ENCODE assay signal across 2 cellular contexts in the genomic region with DNA sequence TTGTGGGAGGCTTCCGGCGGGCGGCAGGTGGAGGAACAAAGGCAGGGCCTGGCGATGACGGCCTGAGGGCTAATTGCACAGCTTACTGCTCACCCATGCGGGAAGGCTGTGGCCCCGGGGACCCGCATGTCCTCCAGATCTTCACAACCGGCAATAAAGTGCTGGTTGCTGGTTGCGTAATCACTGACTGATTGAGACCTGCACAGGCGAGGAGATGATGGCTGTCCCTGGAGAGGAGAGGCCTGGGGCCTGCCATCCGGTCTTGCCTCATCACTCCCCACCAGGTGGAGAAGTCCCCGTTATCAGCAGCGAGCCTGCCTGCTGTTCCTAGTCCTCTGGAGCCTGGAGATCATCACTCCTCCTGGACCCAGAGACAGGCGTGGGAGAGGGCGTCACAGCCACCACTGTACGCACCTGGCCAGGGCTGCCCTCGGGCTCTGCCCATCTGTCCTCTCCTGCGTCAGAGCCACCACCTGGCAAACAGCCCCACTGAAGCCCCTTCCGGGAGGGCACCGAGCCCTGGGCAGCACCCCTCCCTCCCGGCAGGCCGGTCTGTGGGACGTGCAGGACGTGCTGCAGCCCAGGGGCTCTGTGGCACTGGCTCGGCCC.
TF ChIP-seq lines count a peak whose summit lies in the region.

No MANE protein-coding gene starts in this region.

TF ChIP-seq in SK-N-SH treated with all-trans-retinoic acid at 6 μM for 48 hours, 23 proteins besides CTCF, POLR2A, EP300 and RAD21 (continued from another document):
- TF ChIP-seq, protein P1, sequence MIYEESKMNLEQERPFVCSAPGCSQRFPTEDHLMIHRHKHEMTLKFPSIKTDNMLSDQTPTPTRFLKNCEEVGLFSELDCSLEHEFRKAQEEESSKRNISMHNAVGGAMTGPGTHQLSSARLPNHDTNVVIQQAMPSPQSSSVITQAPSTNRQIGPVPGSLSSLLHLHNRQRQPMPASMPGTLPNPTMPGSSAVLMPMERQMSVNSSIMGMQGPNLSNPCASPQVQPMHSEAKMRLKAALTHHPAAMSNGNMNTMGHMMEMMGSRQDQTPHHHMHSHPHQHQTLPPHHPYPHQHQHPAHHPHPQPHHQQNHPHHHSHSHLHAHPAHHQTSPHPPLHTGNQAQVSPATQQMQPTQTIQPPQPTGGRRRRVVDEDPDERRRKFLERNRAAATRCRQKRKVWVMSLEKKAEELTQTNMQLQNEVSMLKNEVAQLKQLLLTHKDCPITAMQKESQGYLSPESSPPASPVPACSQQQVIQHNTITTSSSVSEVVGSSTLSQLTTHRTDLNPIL (CRISPR knock-in tag; IDR thresholded peaks at IDR 0.05; ENCODE audit: low read depth): no peak
- no peak for TF ChIP-seq TOX (CRISPR knock-in tag; IDR thresholded peaks at IDR 0.05; ENCODE audit: borderline replicate concordance)
- no peak for TF ChIP-seq SNAI2 (CRISPR knock-in tag; IDR thresholded peaks at IDR 0.05)
- no peak for TF ChIP-seq PPARA (CRISPR knock-in tag; IDR thresholded peaks at IDR 0.05; ENCODE audit: borderline replicate concordance)
- TF ChIP-seq ZNF8 (CRISPR knock-in tag; IDR thresholded peaks at IDR 0.05): no peak
- TF ChIP-seq CSDC2 (CRISPR knock-in tag; IDR thresholded peaks at IDR 0.05): no peak
- TF ChIP-seq, protein P2, sequence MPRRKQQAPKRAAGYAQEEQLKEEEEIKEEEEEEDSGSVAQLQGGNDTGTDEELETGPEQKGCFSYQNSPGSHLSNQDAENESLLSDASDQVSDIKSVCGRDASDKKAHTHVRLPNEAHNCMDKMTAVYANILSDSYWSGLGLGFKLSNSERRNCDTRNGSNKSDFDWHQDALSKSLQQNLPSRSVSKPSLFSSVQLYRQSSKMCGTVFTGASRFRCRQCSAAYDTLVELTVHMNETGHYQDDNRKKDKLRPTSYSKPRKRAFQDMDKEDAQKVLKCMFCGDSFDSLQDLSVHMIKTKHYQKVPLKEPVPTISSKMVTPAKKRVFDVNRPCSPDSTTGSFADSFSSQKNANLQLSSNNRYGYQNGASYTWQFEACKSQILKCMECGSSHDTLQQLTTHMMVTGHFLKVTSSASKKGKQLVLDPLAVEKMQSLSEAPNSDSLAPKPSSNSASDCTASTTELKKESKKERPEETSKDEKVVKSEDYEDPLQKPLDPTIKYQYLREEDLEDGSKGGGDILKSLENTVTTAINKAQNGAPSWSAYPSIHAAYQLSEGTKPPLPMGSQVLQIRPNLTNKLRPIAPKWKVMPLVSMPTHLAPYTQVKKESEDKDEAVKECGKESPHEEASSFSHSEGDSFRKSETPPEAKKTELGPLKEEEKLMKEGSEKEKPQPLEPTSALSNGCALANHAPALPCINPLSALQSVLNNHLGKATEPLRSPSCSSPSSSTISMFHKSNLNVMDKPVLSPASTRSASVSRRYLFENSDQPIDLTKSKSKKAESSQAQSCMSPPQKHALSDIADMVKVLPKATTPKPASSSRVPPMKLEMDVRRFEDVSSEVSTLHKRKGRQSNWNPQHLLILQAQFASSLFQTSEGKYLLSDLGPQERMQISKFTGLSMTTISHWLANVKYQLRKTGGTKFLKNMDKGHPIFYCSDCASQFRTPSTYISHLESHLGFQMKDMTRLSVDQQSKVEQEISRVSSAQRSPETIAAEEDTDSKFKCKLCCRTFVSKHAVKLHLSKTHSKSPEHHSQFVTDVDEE (CRISPR knock-in tag; IDR thresholded peaks at IDR 0.05): no peak
- no peak for TF ChIP-seq ZNF565 (CRISPR knock-in tag; conservative IDR thresholded peaks at IDR 0.05; ENCODE audit: low read depth)
- no peak for TF ChIP-seq BACH2 (CRISPR knock-in tag; IDR thresholded peaks at IDR 0.05; ENCODE audit: borderline replicate concordance)
- TF ChIP-seq ZFP30 (CRISPR knock-in tag; IDR thresholded peaks at IDR 0.05): no peak
- TF ChIP-seq, protein P3, sequence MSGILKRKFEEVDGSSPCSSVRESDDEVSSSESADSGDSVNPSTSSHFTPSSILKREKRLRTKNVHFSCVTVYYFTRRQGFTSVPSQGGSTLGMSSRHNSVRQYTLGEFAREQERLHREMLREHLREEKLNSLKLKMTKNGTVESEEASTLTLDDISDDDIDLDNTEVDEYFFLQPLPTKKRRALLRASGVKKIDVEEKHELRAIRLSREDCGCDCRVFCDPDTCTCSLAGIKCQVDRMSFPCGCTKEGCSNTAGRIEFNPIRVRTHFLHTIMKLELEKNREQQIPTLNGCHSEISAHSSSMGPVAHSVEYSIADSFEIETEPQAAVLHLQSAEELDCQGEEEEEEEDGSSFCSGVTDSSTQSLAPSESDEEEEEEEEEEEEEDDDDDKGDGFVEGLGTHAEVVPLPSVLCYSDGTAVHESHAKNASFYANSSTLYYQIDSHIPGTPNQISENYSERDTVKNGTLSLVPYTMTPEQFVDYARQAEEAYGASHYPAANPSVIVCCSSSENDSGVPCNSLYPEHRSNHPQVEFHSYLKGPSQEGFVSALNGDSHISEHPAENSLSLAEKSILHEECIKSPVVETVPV (CRISPR knock-in tag; IDR thresholded peaks at IDR 0.05): no peak
- TF ChIP-seq ZNF70 (CRISPR knock-in tag; IDR thresholded peaks at IDR 0.05): no peak

TF ChIP-seq in HepG2, 621 proteins besides CTCF, POLR2A, EP300 and RAD21 (continued from another document):
- TF ChIP-seq, protein P4, sequence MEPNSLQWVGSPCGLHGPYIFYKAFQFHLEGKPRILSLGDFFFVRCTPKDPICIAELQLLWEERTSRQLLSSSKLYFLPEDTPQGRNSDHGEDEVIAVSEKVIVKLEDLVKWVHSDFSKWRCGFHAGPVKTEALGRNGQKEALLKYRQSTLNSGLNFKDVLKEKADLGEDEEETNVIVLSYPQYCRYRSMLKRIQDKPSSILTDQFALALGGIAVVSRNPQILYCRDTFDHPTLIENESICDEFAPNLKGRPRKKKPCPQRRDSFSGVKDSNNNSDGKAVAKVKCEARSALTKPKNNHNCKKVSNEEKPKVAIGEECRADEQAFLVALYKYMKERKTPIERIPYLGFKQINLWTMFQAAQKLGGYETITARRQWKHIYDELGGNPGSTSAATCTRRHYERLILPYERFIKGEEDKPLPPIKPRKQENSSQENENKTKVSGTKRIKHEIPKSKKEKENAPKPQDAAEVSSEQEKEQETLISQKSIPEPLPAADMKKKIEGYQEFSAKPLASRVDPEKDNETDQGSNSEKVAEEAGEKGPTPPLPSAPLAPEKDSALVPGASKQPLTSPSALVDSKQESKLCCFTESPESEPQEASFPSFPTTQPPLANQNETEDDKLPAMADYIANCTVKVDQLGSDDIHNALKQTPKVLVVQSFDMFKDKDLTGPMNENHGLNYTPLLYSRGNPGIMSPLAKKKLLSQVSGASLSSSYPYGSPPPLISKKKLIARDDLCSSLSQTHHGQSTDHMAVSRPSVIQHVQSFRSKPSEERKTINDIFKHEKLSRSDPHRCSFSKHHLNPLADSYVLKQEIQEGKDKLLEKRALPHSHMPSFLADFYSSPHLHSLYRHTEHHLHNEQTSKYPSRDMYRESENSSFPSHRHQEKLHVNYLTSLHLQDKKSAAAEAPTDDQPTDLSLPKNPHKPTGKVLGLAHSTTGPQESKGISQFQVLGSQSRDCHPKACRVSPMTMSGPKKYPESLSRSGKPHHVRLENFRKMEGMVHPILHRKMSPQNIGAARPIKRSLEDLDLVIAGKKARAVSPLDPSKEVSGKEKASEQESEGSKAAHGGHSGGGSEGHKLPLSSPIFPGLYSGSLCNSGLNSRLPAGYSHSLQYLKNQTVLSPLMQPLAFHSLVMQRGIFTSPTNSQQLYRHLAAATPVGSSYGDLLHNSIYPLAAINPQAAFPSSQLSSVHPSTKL (CRISPR knock-in tag; IDR thresholded peaks at IDR 0.05): 0 out of 2 replicates have a peak, but pooled peaks have one; percentile 10
- no peak for TF ChIP-seq FOXM1 (CRISPR knock-in tag; IDR thresholded peaks at IDR 0.05)
- peak; percentile 10; the same call in 1 of the 2 replicates for TF ChIP-seq STAG1 (CRISPR knock-in tag; IDR thresholded peaks at IDR 0.05)
- peak; percentile 82 for TF ChIP-seq MED1 (CRISPR knock-in tag; IDR thresholded peaks at IDR 0.05)
- TF ChIP-seq RARA (CRISPR knock-in tag; IDR thresholded peaks at IDR 0.05): peak; percentile 48; the same call in 1 of the 2 replicates
- TF ChIP-seq SOX5 (CRISPR knock-in tag; IDR thresholded peaks at IDR 0.05; ENCODE audit: borderline replicate concordance): peak; percentile 30; the same call in 1 of the 2 replicates
- TF ChIP-seq CEBPB (IDR thresholded peaks at IDR 0.05; ENCODE audit: borderline replicate concordance, low read depth, low read length): peak; percentile 70
- no peak for TF ChIP-seq ATRX (CRISPR knock-in tag; IDR thresholded peaks at IDR 0.05; ENCODE audit: borderline replicate concordance)
- TF ChIP-seq, protein P5, sequence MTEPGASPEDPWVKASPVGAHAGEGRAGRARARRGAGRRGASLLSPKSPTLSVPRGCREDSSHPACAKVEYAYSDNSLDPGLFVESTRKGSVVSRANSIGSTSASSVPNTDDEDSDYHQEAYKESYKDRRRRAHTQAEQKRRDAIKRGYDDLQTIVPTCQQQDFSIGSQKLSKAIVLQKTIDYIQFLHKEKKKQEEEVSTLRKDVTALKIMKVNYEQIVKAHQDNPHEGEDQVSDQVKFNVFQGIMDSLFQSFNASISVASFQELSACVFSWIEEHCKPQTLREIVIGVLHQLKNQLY (CRISPR knock-in tag; IDR thresholded peaks at IDR 0.05): no peak
- 0 out of 2 replicates have a peak, but pooled peaks have one; percentile 26 for TF ChIP-seq THAP11 (CRISPR knock-in tag; IDR thresholded peaks at IDR 0.05)
- TF ChIP-seq SOX13 (IDR thresholded peaks at IDR 0.05): no peak
- TF ChIP-seq SOX13 (CRISPR knock-in tag; conservative IDR thresholded peaks at IDR 0.05 in 1 of 2, IDR thresholded peaks at IDR 0.05 in 1 of 2): 0 out of 4 replicates have a peak, but pooled peaks of 1 of the 2 experiments have one; percentile 25
- TF ChIP-seq ZNF263 (CRISPR knock-in tag; IDR thresholded peaks at IDR 0.05): peak; percentile 61; the same call in 1 of the 2 replicates
- TF ChIP-seq FOXA3 (CRISPR knock-in tag; IDR thresholded peaks at IDR 0.05): 0 out of 2 replicates have a peak, but pooled peaks have one; percentile 24
- peak; percentile 21; the same call in 1 of the 2 replicates for TF ChIP-seq BCL6 (CRISPR knock-in tag; IDR thresholded peaks at IDR 0.05)
- 0 out of 2 replicates have a peak, but pooled peaks have one; percentile 16 for TF ChIP-seq ELF3 (CRISPR knock-in tag; IDR thresholded peaks at IDR 0.05)
- peak; percentile 55 for TF ChIP-seq GABPB1 (CRISPR knock-in tag; IDR thresholded peaks at IDR 0.05)
- TF ChIP-seq ETV5 (CRISPR knock-in tag; IDR thresholded peaks at IDR 0.05; ENCODE audit: borderline replicate concordance): peak; percentile 71
